In the genomic region with DNA sequence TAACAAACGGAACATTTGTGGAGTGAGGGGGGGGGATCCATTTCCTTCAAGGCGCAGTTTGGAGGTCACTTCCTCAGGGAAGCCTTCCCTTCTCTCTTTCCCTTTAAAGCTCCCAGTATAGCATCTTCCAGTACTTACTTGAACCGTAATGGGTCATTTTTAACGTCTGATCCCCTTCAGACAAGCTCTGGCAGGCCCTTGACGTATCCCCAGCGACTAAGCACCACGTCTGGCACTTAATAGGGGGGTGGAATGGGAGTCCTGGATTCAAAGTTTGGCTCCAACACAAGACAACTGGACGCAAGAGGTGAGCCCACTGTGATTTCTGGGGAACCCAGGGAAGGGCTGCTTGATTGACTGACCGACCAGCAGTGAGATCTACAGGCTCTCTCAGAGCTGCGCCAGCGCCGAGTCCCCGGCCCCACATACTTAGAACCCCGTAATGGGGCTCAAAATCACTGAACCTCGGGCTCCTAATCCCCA, we compare ENCODE assay signal across 8 cellular contexts. TPM values are rescaled to one million over a fixed set of nuclear protein-coding genes. Genes with fewer than 3 reads are reported as not detected.
DNase-seq lines count a peak whose midpoint lies in the region; ATAC-seq and TF ChIP-seq lines count a peak whose summit lies in the region.

No MANE protein-coding gene starts in this region.

- no peak for DNase-seq in CD8-positive, alpha-beta memory T cell
- DNase-seq in GM20000 (ENCODE audit: low spot score) (peak; percentile 25), LNCaP clone FGC (ENCODE audit: low read depth) (no peak), right atrium auricular region (ENCODE audit: low spot score) (peak; percentile 59), psoas muscle (peak in 1 of 2 donors; percentile 49), sciatic nerve (ENCODE audit: low spot score) (no peak)

- H3K27ac ChIP-seq in CD8-positive, alpha-beta memory T cell (ENCODE audit: low read depth, low read length): peak overlapping the region; percentile 93
- H3K27ac ChIP-seq in adipose tissue (ENCODE audit: low read depth, low read length) (peak overlapping the region; percentile 81), right atrium auricular region (peak overlapping the region; percentile 97 to 99), psoas muscle (peak overlapping the region; percentile 94)

- H3K27me3 Mint-ChIP-seq in CD8-positive, alpha-beta memory T cell: no peaks in the 10 kb centered on the region

- ATAC-seq in psoas muscle: peak; percentile 13 to 39 (median 32)
- no peak for ATAC-seq in sciatic nerve
- no peak for ATAC-seq in GM19324 (IDR thresholded peaks at IDR 0.05; ENCODE audit: low FRiP score, unreplicated experiment)

- CTCF ChIA-PET in CD8-positive, alpha-beta memory T cell (lab: Charles Lee): interaction anchor here (1.6 kb wide), 1 partner anchor 44 kb away, joined by 5 read pairs; no protein-coding TSS in a partner anchor

- POLR2A ChIA-PET in CD8-positive, alpha-beta memory T cell (lab: Charles Lee): interaction anchor here (1.5 to 2.6 kb wide), 2 partner anchors 18 to 166 kb away, joined by 5 to 14 read pairs; partner anchors contain the start of genes RBBP4 and ZBTB8OS

- H3K9me3 Mint-ChIP-seq in CD8-positive, alpha-beta memory T cell: no peaks in the 10 kb centered on the region

- no peaks in the 10 kb centered on the region for H3K27me3 ChIP-seq in CD8-positive, alpha-beta memory T cell (ENCODE audit: insufficient read depth, low read length, poor library complexity, severe bottlenecking)
- H3K27me3 ChIP-seq in right atrium auricular region (no peaks in the 10 kb centered on the region), psoas muscle (ENCODE audit: insufficient read depth in 3 of 3, low read length in 2 of 3) (no peaks in the 10 kb centered on the region)

- peaks cover 55% of the 10 kb centered on the region for H3K4me1 ChIP-seq in CD8-positive, alpha-beta memory T cell (ENCODE audit: insufficient read depth, low read length)
- H3K4me1 ChIP-seq in right atrium auricular region: peaks cover 0 to 51% of the 10 kb centered on the region in 2 donors
- H3K4me1 ChIP-seq in psoas muscle: peaks cover 43% of the 10 kb centered on the region

- intact Hi-C loops in psoas muscle (cut with DNase I): loop anchor here in 1 of 2 donors (5.0 kb wide), 2 partner anchors 56 to 114 kb away; partner anchors contain the start of genes FNDC5 and SYNC
- intact Hi-C loops in sciatic nerve (cut with DNase I): no loop called here

- H3K4me3 ChIP-seq in CD8-positive, alpha-beta memory T cell (ENCODE audit: low read length): peak overlapping the region; percentile 98
- peak overlapping the region; percentile 98 for H3K4me3 ChIP-seq in LNCaP clone FGC (ENCODE audit: low read depth, low read length)
- peak overlapping the region; percentile 90 to 98 for H3K4me3 ChIP-seq in right atrium auricular region
- H3K4me3 ChIP-seq in psoas muscle: peak overlapping the region; percentile 74

- 0 to 1% (median 1%) methylated on average over 15 of the region's 15 CpGs for WGBS in adipose tissue, 3 donors
- 0% methylated on average over 15 of the region's 15 CpGs for WGBS in psoas muscle, 3 donors

- no peak for TF ChIP-seq CTCF in GM20000 (IDR thresholded peaks at IDR 0.05; ENCODE audit: extremely low read depth, missing control alignments)
- TF ChIP-seq CTCF in LNCaP clone FGC (IDR thresholded peaks at IDR 0.05; ENCODE audit: control insufficient read depth, extremely low read depth, insufficient read depth): no peak
- no peak for TF ChIP-seq CTCF in right atrium auricular region (IDR thresholded peaks at IDR 0.05)
- TF ChIP-seq CTCF in psoas muscle (IDR thresholded peaks at IDR 0.05): no peak

- H3K4me3 Mint-ChIP-seq in CD8-positive, alpha-beta memory T cell: peak overlapping the region; percentile 91 to 99 (median 97)

- peak overlapping the region; percentile 73 to 98 (median 92) for H3K27ac Mint-ChIP-seq in CD8-positive, alpha-beta memory T cell

- peaks cover 66 to 76% (median 75%) of the 10 kb centered on the region in 3 donors for H3K4me1 Mint-ChIP-seq in CD8-positive, alpha-beta memory T cell

- H3K36me3 Mint-ChIP-seq in CD8-positive, alpha-beta memory T cell: peaks cover 0 to 44% (median 6%) of the 10 kb centered on the region in 3 donors

- H3K36me3 ChIP-seq in CD8-positive, alpha-beta memory T cell (ENCODE audit: insufficient read depth, low read length): no peaks in the 10 kb centered on the region
- H3K36me3 ChIP-seq in right atrium auricular region: no peaks in the 10 kb centered on the region
- no peaks in the 10 kb centered on the region for H3K36me3 ChIP-seq in psoas muscle (ENCODE audit: insufficient read depth in 1 of 2, low read depth in 1 of 2)

- no peaks in the 10 kb centered on the region for H3K9me3 ChIP-seq in CD8-positive, alpha-beta memory T cell (ENCODE audit: low read length)
- H3K9me3 ChIP-seq in right atrium auricular region: no peaks in the 10 kb centered on the region
- H3K9me3 ChIP-seq in psoas muscle: no peaks in the 10 kb centered on the region

RNA-seq across cellular contexts. Expression of gene YARS1, which starts 0.4 kb away (rescaled TPM):
- total RNA-seq in CD8-positive, alpha-beta memory T cell: 100 to 1,000 TPM; 205 to 219 TPM
- polyA plus RNA-seq in CD8-positive, alpha-beta memory T cell: 131 TPM
- polyA plus RNA-seq in adipose tissue (10 to 100 TPM; 22.5 to 63.1 (median 35.5) TPM), psoas muscle (100 to 1,000 TPM in 1 of 3 donors, 10 to 100 TPM in 2; 43.0 to 114 (median 90.9) TPM)
- total RNA-seq in right atrium auricular region (10 to 100 TPM; 23.3 to 33.1 TPM), psoas muscle (10 to 100 TPM; 36.9 to 90.2 (median 72.4) TPM), sciatic nerve (46.8 TPM)

RNA-seq across cellular contexts. Expression of gene S100PBP, which starts 0.7 kb away (rescaled TPM):
- total RNA-seq in CD8-positive, alpha-beta memory T cell: 10 to 100 TPM; 28.6 to 30.6 TPM
- 17.3 TPM for polyA plus RNA-seq in CD8-positive, alpha-beta memory T cell
- polyA plus RNA-seq in adipose tissue: 10 to 100 TPM in 1 of 3 donors, 1 to 10 TPM in 2; 2.9 to 11.7 (median 8.7) TPM
- total RNA-seq in right atrium auricular region: 10 to 100 TPM in 1 of 2 donors, 1 to 10 TPM in 1; 5.7 to 10.8 TPM
- 10 to 100 TPM in 3 of 4 donors, 1 to 10 TPM in 1; 9.7 to 18.1 (median 12.9) TPM for total RNA-seq in psoas muscle
- polyA plus RNA-seq in psoas muscle: 1 to 10 TPM; 3.9 to 7.7 (median 4.5) TPM
- 59.8 TPM for total RNA-seq in sciatic nerve

RNA-seq across cellular contexts. Expression of gene FNDC5, which starts 54.0 kb away (rescaled TPM):
- not detected for total RNA-seq in CD8-positive, alpha-beta memory T cell
- polyA plus RNA-seq in CD8-positive, alpha-beta memory T cell: 0.77 TPM
- polyA plus RNA-seq in adipose tissue (1 to 10 TPM in 1 of 3 donors, under 1 TPM in 2; 0.59 to 4.2 (median 0.77) TPM), psoas muscle (100 to 1,000 TPM in 1 of 3 donors, 10 to 100 TPM in 2; 73.3 to 176 (median 91.6) TPM)
- total RNA-seq in right atrium auricular region (100 to 1,000 TPM in 1 of 2 donors, 10 to 100 TPM in 1; 68.3 to 112 TPM), psoas muscle (100 to 1,000 TPM in 1 of 4 donors, 10 to 100 TPM in 3; 72.8 to 184 (median 86.6) TPM), sciatic nerve (1.6 TPM)

Comparison
In these comparisons a context has a peak if more than half of its experiments do, and no peak if none do; other contexts are left out.
1. DNase-seq: peak in GM20000 (single experiment) and right atrium auricular region (single experiment); none in CD8-positive, alpha-beta memory T cell (0 of 5), LNCaP clone FGC (single experiment) and sciatic nerve (single experiment).
2. ATAC-seq: peak in psoas muscle (4 of 4); none in sciatic nerve (single experiment) and GM19324 (single experiment).
3. RNA of gene FNDC5, which starts 54.0 kb away (total RNA-seq): 68.3 to 112 TPM in right atrium auricular region and 72.8 to 184 TPM in psoas muscle; 1.6 TPM in sciatic nerve (single experiment) and not detected in CD8-positive, alpha-beta memory T cell; every median in the first group is over 10 times any median in the second.
4. Peak in every context shown above with its lines, with median percentiles within 50 percentile points of each other: H3K27ac ChIP-seq and H3K4me3 ChIP-seq.